13 cellular contexts compared by ENCODE assay signal in the genomic region with DNA sequence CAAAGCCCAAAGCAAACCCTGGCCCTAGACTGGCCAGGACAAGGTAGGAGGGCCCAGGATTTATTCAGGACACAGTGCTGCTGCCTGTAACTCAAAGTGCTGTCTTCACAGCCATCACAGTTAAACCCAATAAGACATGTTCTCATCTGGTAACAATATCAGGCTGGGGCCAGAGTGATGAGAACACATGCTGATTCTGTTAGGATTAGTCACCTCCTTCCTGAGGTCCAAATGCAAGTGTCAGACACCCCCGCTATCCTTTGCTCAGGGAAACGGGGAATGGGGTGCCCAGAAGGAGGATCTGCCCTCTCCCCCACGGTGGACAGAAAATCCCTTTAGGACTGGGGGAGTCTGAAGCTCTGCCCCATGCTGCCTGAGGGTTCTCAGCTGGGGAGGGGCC. TPM values are rescaled to one million over a fixed set of nuclear protein-coding genes. Genes with fewer than 3 reads are reported as not detected.
DNase-seq lines count a peak whose midpoint lies in the region; ATAC-seq and TF ChIP-seq lines count a peak whose summit lies in the region.
"Had no signal": no experiment of that assay in that cellular context is flagged by ENCODE, and none has a peak within 500 bp of the region (broad histone marks: within the 10 kb centered on the region; RNA-seq: fewer than 3 reads in every experiment).

No MANE protein-coding gene starts in this region.

- TF ChIP-seq CTCF in AG09319 (IDR thresholded peaks at IDR 0.05; ENCODE audit: low read depth, low read length) (no peak), osteocyte (IDR thresholded peaks at IDR 0.05) (no peak)

- DNase-seq in AG09319 (ENCODE audit: extremely low read depth, low read depth), result peak; percentile 62
- DNase-seq in fibroblast of peridontal ligament (ENCODE audit: extremely low read depth), result peak; percentile 90
- DNase-seq in osteocyte (ENCODE audit: extremely low spot score, unreplicated experiment), result no peak
- no peak for DNase-seq in NCI-H524 (lab: John Stamatoyannopoulos, UW)
- DNase-seq in SIG-M5 treated with dmso at 0.1 percent for 504 hours (lab: John Stamatoyannopoulos, UW; ENCODE audit: unreplicated experiment), result no peak
- DNase-seq: CD4-positive, CD25-positive, alpha-beta regulatory T cell; foreskin melanocyte; NCI-H510A treated with DMSO at 0.1 percent for 48 hours had no signal

- peak overlapping the region; percentile 80 for H3K27ac Mint-ChIP-seq in osteocyte (ENCODE audit: unreplicated experiment)
- H3K27ac Mint-ChIP-seq: CD4-positive, CD25-positive, alpha-beta regulatory T cell; IgD-negative memory B cell; neural progenitor cell had no signal

- peak; percentile 96 for ATAC-seq in SK-N-SH treated with all-trans-retinoic acid at 6 μM for 48 hours
- ATAC-seq in HG03025 (IDR thresholded peaks at IDR 0.05; ENCODE audit: low FRiP score, unreplicated experiment), result no peak
- no peak for ATAC-seq in GM19452 (IDR thresholded peaks at IDR 0.05; ENCODE audit: unreplicated experiment)

- H3K9me3 Mint-ChIP-seq in osteocyte (ENCODE audit: unreplicated experiment), result no peaks in the 10 kb centered on the region
- H3K9me3 Mint-ChIP-seq: IgD-negative memory B cell, neural progenitor cell had no signal

- no peak overlapping the region for H3K4me3 Mint-ChIP-seq in osteocyte (ENCODE audit: unreplicated experiment)
- H3K4me3 Mint-ChIP-seq: CD4-positive, CD25-positive, alpha-beta regulatory T cell; IgD-negative memory B cell; neural progenitor cell had no signal

- no peaks in the 10 kb centered on the region for H3K27me3 Mint-ChIP-seq in osteocyte (ENCODE audit: unreplicated experiment)
- H3K27me3 Mint-ChIP-seq: IgD-negative memory B cell had no signal

- peaks cover 26% of the 10 kb centered on the region for H3K4me1 Mint-ChIP-seq in osteocyte (ENCODE audit: unreplicated experiment)
- H3K4me1 Mint-ChIP-seq: CD4-positive, CD25-positive, alpha-beta regulatory T cell; IgD-negative memory B cell had no signal

- peaks cover 4% of the 10 kb centered on the region for H3K36me3 Mint-ChIP-seq in osteocyte (ENCODE audit: unreplicated experiment)
- H3K36me3 Mint-ChIP-seq: CD4-positive, CD25-positive, alpha-beta regulatory T cell had no signal

TF ChIP-seq in SK-N-SH treated with all-trans-retinoic acid at 6 μM for 48 hours, 23 proteins besides CTCF, POLR2A, EP300 and RAD21:
- no peak for TF ChIP-seq ZNF70 (CRISPR knock-in tag; IDR thresholded peaks at IDR 0.05)
- no peak for TF ChIP-seq ZNF565 (CRISPR knock-in tag; conservative IDR thresholded peaks at IDR 0.05; ENCODE audit: low read depth)
- TF ChIP-seq, protein P1, sequence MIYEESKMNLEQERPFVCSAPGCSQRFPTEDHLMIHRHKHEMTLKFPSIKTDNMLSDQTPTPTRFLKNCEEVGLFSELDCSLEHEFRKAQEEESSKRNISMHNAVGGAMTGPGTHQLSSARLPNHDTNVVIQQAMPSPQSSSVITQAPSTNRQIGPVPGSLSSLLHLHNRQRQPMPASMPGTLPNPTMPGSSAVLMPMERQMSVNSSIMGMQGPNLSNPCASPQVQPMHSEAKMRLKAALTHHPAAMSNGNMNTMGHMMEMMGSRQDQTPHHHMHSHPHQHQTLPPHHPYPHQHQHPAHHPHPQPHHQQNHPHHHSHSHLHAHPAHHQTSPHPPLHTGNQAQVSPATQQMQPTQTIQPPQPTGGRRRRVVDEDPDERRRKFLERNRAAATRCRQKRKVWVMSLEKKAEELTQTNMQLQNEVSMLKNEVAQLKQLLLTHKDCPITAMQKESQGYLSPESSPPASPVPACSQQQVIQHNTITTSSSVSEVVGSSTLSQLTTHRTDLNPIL (CRISPR knock-in tag; IDR thresholded peaks at IDR 0.05; ENCODE audit: low read depth), result no peak
- no peak for TF ChIP-seq BACH2 (CRISPR knock-in tag; IDR thresholded peaks at IDR 0.05; ENCODE audit: borderline replicate concordance)
- TF ChIP-seq CSDC2 (CRISPR knock-in tag; IDR thresholded peaks at IDR 0.05), result no peak
- TF ChIP-seq, protein P2, sequence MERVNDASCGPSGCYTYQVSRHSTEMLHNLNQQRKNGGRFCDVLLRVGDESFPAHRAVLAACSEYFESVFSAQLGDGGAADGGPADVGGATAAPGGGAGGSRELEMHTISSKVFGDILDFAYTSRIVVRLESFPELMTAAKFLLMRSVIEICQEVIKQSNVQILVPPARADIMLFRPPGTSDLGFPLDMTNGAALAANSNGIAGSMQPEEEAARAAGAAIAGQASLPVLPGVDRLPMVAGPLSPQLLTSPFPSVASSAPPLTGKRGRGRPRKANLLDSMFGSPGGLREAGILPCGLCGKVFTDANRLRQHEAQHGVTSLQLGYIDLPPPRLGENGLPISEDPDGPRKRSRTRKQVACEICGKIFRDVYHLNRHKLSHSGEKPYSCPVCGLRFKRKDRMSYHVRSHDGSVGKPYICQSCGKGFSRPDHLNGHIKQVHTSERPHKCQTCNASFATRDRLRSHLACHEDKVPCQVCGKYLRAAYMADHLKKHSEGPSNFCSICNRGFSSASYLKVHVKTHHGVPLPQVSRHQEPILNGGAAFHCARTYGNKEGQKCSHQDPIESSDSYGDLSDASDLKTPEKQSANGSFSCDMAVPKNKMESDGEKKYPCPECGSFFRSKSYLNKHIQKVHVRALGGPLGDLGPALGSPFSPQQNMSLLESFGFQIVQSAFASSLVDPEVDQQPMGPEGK (CRISPR knock-in tag; IDR thresholded peaks at IDR 0.05; ENCODE audit: borderline replicate concordance), result peak; percentile 36; the same call in 1 of the 2 replicates

RNA-seq across cellular contexts. Expression of a gene that starts 9.6 kb away (rescaled TPM):
- 13.5 and 15.4 TPM in 2 replicates for total RNA-seq in osteocyte
- total RNA-seq: CD4-positive, CD25-positive, alpha-beta regulatory T cell had no signal

RNA-seq across cellular contexts. Expression of a gene that starts 13.3 kb away (rescaled TPM):
- 1.4 and 1.5 TPM in 2 replicates for total RNA-seq in osteocyte
- total RNA-seq: CD4-positive, CD25-positive, alpha-beta regulatory T cell had no signal

RNA-seq across cellular contexts. Expression of a gene that starts 24.3 kb away (rescaled TPM):
- total RNA-seq in osteocyte, result 0.40 and 0.68 TPM in 2 replicates
- total RNA-seq: CD4-positive, CD25-positive, alpha-beta regulatory T cell had no signal

Comparison
In these comparisons a context has a peak if more than half of its experiments do, and no peak if none do; other contexts are left out.
1. DNase-seq: peak in AG09319 (single experiment) and fibroblast of peridontal ligament (single experiment); none in osteocyte (single experiment), NCI-H524 (0 of 2) and SIG-M5 treated with dmso at 0.1 percent for 504 hours (single experiment).